17 cellular contexts compared by ENCODE assay signal in genomic region chr22:27717094-27717493, GRCh38.
DNase-seq lines count a peak whose midpoint lies in the region; ATAC-seq and TF ChIP-seq lines count a peak whose summit lies in the region.
"Had no signal": no experiment of that assay in that cellular context is flagged by ENCODE, and none has a peak within 500 bp of the region (broad histone marks: within the 10 kb centered on the region; RNA-seq: fewer than 3 reads in every experiment).

No MANE protein-coding gene starts in this region.

- H3K4me1 ChIP-seq in IMR-90 (ENCODE audit: control insufficient read depth, insufficient read depth, low read length), result peaks cover 7% of the 10 kb centered on the region

- H3K4me1 Mint-ChIP-seq in CD14-positive monocyte (peaks cover 31% of the 10 kb centered on the region), chondrocyte (ENCODE audit: low read depth) (peaks cover 43% of the 10 kb centered on the region), mesothelial cell of epicardium (peaks cover 27% of the 10 kb centered on the region)
- H3K4me1 Mint-ChIP-seq: B cell had no signal

- POLR2A ChIA-PET in IMR-90 (lab: Charles Lee; ENCODE audit: unreplicated experiment), result no interaction called here

- peak overlapping the region; percentile 96 for H2BK120ac ChIP-seq in IMR-90 (ENCODE audit: low read depth, low read length)

- TF ChIP-seq CTCF in CD14-positive monocyte (IDR thresholded peaks at IDR 0.05), result no peak
- TF ChIP-seq CTCF in IMR-90 (conservative IDR thresholded peaks at IDR 0.05; ENCODE audit: low read depth, low read length), result no peak
- no peak for TF ChIP-seq CTCF in chondrocyte (IDR thresholded peaks at IDR 0.05)
- TF ChIP-seq CTCF in mesothelial cell of epicardium (IDR thresholded peaks at IDR 0.05; ENCODE audit: unreplicated experiment), result no peak

- no peak overlapping the region for H3K56ac ChIP-seq in IMR-90 (ENCODE audit: extremely low read depth, insufficient read depth, low read length)

- no peaks in the 10 kb centered on the region for H3K27me3 ChIP-seq in IMR-90 (ENCODE audit: control insufficient read depth, insufficient read depth, low read length)
- H3K27me3 ChIP-seq: MG63 had no signal

- ATAC-seq in IMR-90 (ENCODE audit: low read depth) (no peak), HG02623 (IDR thresholded peaks at IDR 0.05; ENCODE audit: unreplicated experiment) (no peak), GM21825 (IDR thresholded peaks at IDR 0.05; ENCODE audit: unreplicated experiment) (no peak)
- ATAC-seq: CD8-positive, alpha-beta T cell had no signal

- peaks cover 0 to 10% (median 8%) of the 10 kb centered on the region in 7 donors for H3K9me3 Mint-ChIP-seq in CD14-positive monocyte
- H3K9me3 Mint-ChIP-seq in chondrocyte (ENCODE audit: low read depth), result peaks cover 4% of the 10 kb centered on the region
- H3K9me3 Mint-ChIP-seq in mesothelial cell of epicardium, result peaks cover 4% of the 10 kb centered on the region
- H3K9me3 Mint-ChIP-seq: CD8-positive, alpha-beta T cell had no signal

- H3K36me3 Mint-ChIP-seq in CD14-positive monocyte, result no peaks in the 10 kb centered on the region
- H3K36me3 Mint-ChIP-seq in chondrocyte (ENCODE audit: low read depth), result no peaks in the 10 kb centered on the region
- H3K36me3 Mint-ChIP-seq in mesothelial cell of epicardium, result no peaks in the 10 kb centered on the region
- H3K36me3 Mint-ChIP-seq: CD8-positive, alpha-beta T cell had no signal

- peaks cover 2% of the 10 kb centered on the region; the same call in 1 of the 2 replicates for H3K9me3 ChIP-seq in IMR-90 (ENCODE audit: control insufficient read depth, insufficient read depth, low read length)

- H3K27me3 Mint-ChIP-seq in CD14-positive monocyte (ENCODE audit: low read depth in 3 of 3), result peaks cover 1 to 10% (median 3%) of the 10 kb centered on the region in 3 donors
- no peaks in the 10 kb centered on the region for H3K27me3 Mint-ChIP-seq in chondrocyte (ENCODE audit: low read depth)
- H3K27me3 Mint-ChIP-seq in mesothelial cell of epicardium (ENCODE audit: low read depth), result peaks cover 5% of the 10 kb centered on the region

- intact Hi-C loops in CD14-positive monocyte (cut with micrococcal nuclease), result loop anchor here (5.0 kb wide), 1 partner anchor 45 kb away; no protein-coding TSS in a partner anchor
- intact Hi-C loops in IMR-90 (cut with micrococcal nuclease), result no loop called here

- peak overlapping the region in 6 of 7 donors; percentile 88 to 98 (median 94) for H3K27ac Mint-ChIP-seq in CD14-positive monocyte
- peak overlapping the region; percentile 23 for H3K27ac Mint-ChIP-seq in chondrocyte (ENCODE audit: unreplicated experiment)
- H3K27ac Mint-ChIP-seq in mesothelial cell of epicardium, result peak overlapping the region; percentile 32
- H3K27ac Mint-ChIP-seq: B cell; CD8-positive, alpha-beta T cell had no signal

- H4K8ac ChIP-seq in IMR-90 (ENCODE audit: low read depth in 2 of 2, low read length in 2 of 2), result no peak overlapping the region

- no peak overlapping the region for H3K4me3 Mint-ChIP-seq in CD14-positive monocyte
- no peak overlapping the region for H3K4me3 Mint-ChIP-seq in chondrocyte (ENCODE audit: unreplicated experiment)
- H3K4me3 Mint-ChIP-seq in mesothelial cell of epicardium, result no peak overlapping the region
- H3K4me3 Mint-ChIP-seq: B cell; CD8-positive, alpha-beta T cell had no signal

- H2BK15ac ChIP-seq in IMR-90 (ENCODE audit: low read depth, low read length), result no peak overlapping the region

- no peak overlapping the region for H2AK9ac ChIP-seq in IMR-90 (replicated peaks; ENCODE audit: low read depth, low read length, poor library complexity)

- CTCF ChIA-PET in IMR-90 (lab: Yijun Ruan, JAX), result no interaction called here

- H3K36me3 ChIP-seq in IMR-90 (ENCODE audit: control insufficient read depth, insufficient read depth, low read length), result no peaks in the 10 kb centered on the region
- H3K36me3 ChIP-seq: HAP-1, MG63 had no signal

- H3K14ac ChIP-seq in IMR-90 (replicated peaks; ENCODE audit: low read depth, low read length), result no peak overlapping the region

- no TSS peak for BruUV-seq in IMR-90 (replicated peaks; lab: Mats Ljungman, UMichigan)

- H3K27ac ChIP-seq in IMR-90 (ENCODE audit: insufficient read depth, low read length), result no peak overlapping the region
- H3K27ac ChIP-seq: KMS-11 had no signal

- no peaks in the 10 kb centered on the region for H3K79me1 ChIP-seq in IMR-90 (ENCODE audit: low read depth in 1 of 2, low read length in 2 of 2)

- in situ Hi-C loops in IMR-90 (cut with MboI; ENCODE audit: low sequenced_read_pairs), result no loop called here

- no peak for DNase-seq in CD14-positive monocyte (ENCODE audit: low spot score)
- DNase-seq in IMR-90, result no peak
- DNase-seq in chondrocyte (ENCODE audit: low spot score), result no peak
- DNase-seq in mesothelial cell of epicardium (ENCODE audit: low spot score in 2 of 2, unreplicated experiment in 2 of 2), result no peak
- DNase-seq in NCI-H2171 treated with DMSO at 0.1 percent for 48 hours (lab: John Stamatoyannopoulos, UW), result no peak
- no peak for DNase-seq in GF-D8 (lab: John Stamatoyannopoulos, UW)
- DNase-seq: ACHN; CD8-positive, alpha-beta T cell; NCI-H1105; NCI-H1694 treated with DMSO at 0.1 percent for 48 hours; NCI-H446 had no signal

- TF ChIP-seq RAD21 in IMR-90 (IDR thresholded peaks at IDR 0.05; ENCODE audit: low read length), result no peak

- no peak overlapping the region for H2BK5ac ChIP-seq in IMR-90 (ENCODE audit: low read depth, low read length, poor library complexity, severe bottlenecking)

- H2AK5ac ChIP-seq in IMR-90 (ENCODE audit: low read depth, low read length), result peak overlapping the region; percentile 31; the same call in 1 of the 2 replicates

- H2AFZ ChIP-seq in IMR-90 (replicated peaks; ENCODE audit: low read length, poor library complexity), result no peak overlapping the region

- H3K4me3 ChIP-seq in IMR-90 (ENCODE audit: insufficient read depth, low read depth, low read length), result no peak overlapping the region
- H3K4me3 ChIP-seq: HAP-1, MG63 had no signal

- no peak overlapping the region; the same call in 1 of the 2 replicates for H2BK20ac ChIP-seq in IMR-90 (ENCODE audit: low read depth, low read length)

- WGBS in IMR-90 (ENCODE audit: extremely low coverage in 2 of 2, insufficient read length in 1 of 2), 2 experiments, result no CpG with 5 or more reads among the region's 9 CpGs

- no peak overlapping the region for H3K23ac ChIP-seq in IMR-90 (ENCODE audit: low read depth, low read length)

- peaks cover 20% of the 10 kb centered on the region for H3K9me1 ChIP-seq in IMR-90 (ENCODE audit: insufficient read depth, low read length)

- no peak overlapping the region for H3K18ac ChIP-seq in IMR-90 (ENCODE audit: low read depth, low read length)

- no peak overlapping the region for H3K9ac ChIP-seq in IMR-90 (ENCODE audit: low read depth, low read length)
- H3K9ac ChIP-seq: KMS-11 had no signal

- H3K4me2 ChIP-seq in IMR-90 (ENCODE audit: low read depth, low read length), result no peak overlapping the region
- H3K4me2 ChIP-seq: KMS-11 had no signal

- H4K5ac ChIP-seq in IMR-90 (ENCODE audit: low read depth, low read length), result no peak overlapping the region

- no peak for TF ChIP-seq POLR2A in IMR-90 (IDR thresholded peaks at IDR 0.05; ENCODE audit: low read depth, low read length)

- no peaks in the 10 kb centered on the region for H4K20me1 ChIP-seq in IMR-90 (ENCODE audit: insufficient read depth, low read length)

- no peak overlapping the region for H4K91ac ChIP-seq in IMR-90 (ENCODE audit: insufficient read depth, low read depth, low read length)

- H3K4ac ChIP-seq in IMR-90 (ENCODE audit: low read depth, low read length), result peak overlapping the region; percentile 49; the same call in 1 of the 2 replicates

- dilution Hi-C loops in IMR-90 (cut with HindIII; ENCODE audit: low sequenced_read_pairs, unreplicated experiment), result no loop called here

TF ChIP-seq in IMR-90, 13 proteins besides CTCF, POLR2A, EP300 and RAD21:
- TF ChIP-seq MAFK (IDR thresholded peaks at IDR 0.05; ENCODE audit: low read depth, low read length), result no peak
- no peak for TF ChIP-seq BHLHE40 (IDR thresholded peaks at IDR 0.05; ENCODE audit: low read depth, low read length)
- no peak for TF ChIP-seq SMC3 (IDR thresholded peaks at IDR 0.05; ENCODE audit: low read depth, low read length)
- no peak for TF ChIP-seq MAZ (IDR thresholded peaks at IDR 0.05; ENCODE audit: borderline replicate concordance, low read depth, low read length)
- no peak for TF ChIP-seq NFE2L2 (IDR thresholded peaks at IDR 0.05; ENCODE audit: low read depth, low read length)
- no peak for TF ChIP-seq USF2 (IDR thresholded peaks at IDR 0.05; ENCODE audit: low read depth, low read length)
- no peak for TF ChIP-seq CHD1 (IDR thresholded peaks at IDR 0.05; ENCODE audit: low read depth, low read length)
- no peak for TF ChIP-seq ELK1 (IDR thresholded peaks at IDR 0.05; ENCODE audit: borderline replicate concordance, low read depth, low read length)
- TF ChIP-seq MXI1 (IDR thresholded peaks at IDR 0.05; ENCODE audit: borderline replicate concordance, low read depth, low read length), result no peak
- no peak for TF ChIP-seq FOS (IDR thresholded peaks at IDR 0.05; ENCODE audit: low read depth, low read length)
- TF ChIP-seq RCOR1 (IDR thresholded peaks at IDR 0.05; ENCODE audit: insufficient replicate concordance, low read length), result no peak
- no peak for TF ChIP-seq CEBPB (IDR thresholded peaks at IDR 0.05; ENCODE audit: low read depth, low read length)
- TF ChIP-seq RFX5 (IDR thresholded peaks at IDR 0.05; ENCODE audit: low read depth, low read length), result no peak

Comparison
In these comparisons a context has a peak if more than half of its experiments do, and no peak if none do; other contexts are left out.
1. H3K27ac Mint-ChIP-seq: peak in every context shown above with its lines; median percentile 94 in CD14-positive monocyte; 32 in mesothelial cell of epicardium; 23 in chondrocyte.